In genomic region chr10:121598261-121599249, GRCh38 we compare ENCODE assay signal across 1 cellular context.
TF ChIP-seq lines count a peak whose summit lies in the region.

TSS of gene FGFR2 (minus strand) at chr10:121598444. CDS start at chr10:121593817, 4,627 bp downstream.

TF ChIP-seq in HEK293, 187 proteins besides CTCF, POLR2A, EP300 and RAD21 (continued from another document and continues in another):
- TF ChIP-seq ZNF488 (tag by site-specific recombination; IDR thresholded peaks at IDR 0.05) (no peak), SP3 (tag by site-specific recombination; IDR thresholded peaks at IDR 0.05) (no peak), BCL6B (tag by site-specific recombination; IDR thresholded peaks at IDR 0.05) (no peak), ZFP41 (tag by site-specific recombination; IDR thresholded peaks at IDR 0.05; ENCODE audit: borderline replicate concordance) (no peak), ZNF341 (tag by site-specific recombination; IDR thresholded peaks at IDR 0.05; ENCODE audit: low read depth) (no peak; the same call in 1 of the 2 replicates), ZNF571 (tag by site-specific recombination; IDR thresholded peaks at IDR 0.05) (no peak), REST (tag by site-specific recombination; IDR thresholded peaks at IDR 0.05) (no peak), ZNF629 (tag by site-specific recombination; IDR thresholded peaks at IDR 0.05) (peak; percentile 48), ZNF335 (tag by site-specific recombination; conservative IDR thresholded peaks at IDR 0.05) (peak; percentile 26; the same call in 1 of the 2 replicates), ZNF10 (tag by site-specific recombination; IDR thresholded peaks at IDR 0.05) (peak; percentile 7; the same call in 1 of the 2 replicates), ZNF423 (tag by site-specific recombination; IDR thresholded peaks at IDR 0.05) (no peak), ZNF600 (tag by site-specific recombination; IDR thresholded peaks at IDR 0.05) (no peak), ZEB2 (tag by site-specific recombination; IDR thresholded peaks at IDR 0.05) (peak; percentile 57; the same call in 1 of the 2 replicates), ZNF549 (tag by site-specific recombination; IDR thresholded peaks at IDR 0.05) (no peak), ZNF157 (tag by site-specific recombination; IDR thresholded peaks at IDR 0.05) (no peak), ZNF302 (tag by site-specific recombination; IDR thresholded peaks at IDR 0.05; ENCODE audit: low read depth) (no peak), ZNF211 (tag by site-specific recombination; IDR thresholded peaks at IDR 0.05; ENCODE audit: low read depth) (no peak), ZNF394 (tag by site-specific recombination; IDR thresholded peaks at IDR 0.05; ENCODE audit: borderline replicate concordance) (no peak), SCRT1 (tag by site-specific recombination; IDR thresholded peaks at IDR 0.05; ENCODE audit: borderline replicate concordance) (no peak), ZBTB7A (tag by site-specific recombination; IDR thresholded peaks at IDR 0.05; ENCODE audit: low read depth) (no peak), KLF9 (tag by site-specific recombination; IDR thresholded peaks at IDR 0.05; ENCODE audit: low read depth) (no peak), ZBTB48 (tag by site-specific recombination; IDR thresholded peaks at IDR 0.05) (peak; percentile 36; the same call in 1 of the 2 replicates), ZNF660 (tag by site-specific recombination; IDR thresholded peaks at IDR 0.05) (peak; percentile 79), ZNF214 (tag by site-specific recombination; IDR thresholded peaks at IDR 0.05; ENCODE audit: borderline replicate concordance) (no peak), ZNF175 (tag by site-specific recombination; IDR thresholded peaks at IDR 0.05) (no peak), ZNF792 (tag by site-specific recombination; IDR thresholded peaks at IDR 0.05) (no peak), ZNF596 (tag by site-specific recombination; IDR thresholded peaks at IDR 0.05) (peak; percentile 22; the same call in 1 of the 2 replicates), ZNF677 (tag by site-specific recombination; IDR thresholded peaks at IDR 0.05) (no peak), ZNF140 (tag by site-specific recombination; IDR thresholded peaks at IDR 0.05) (no peak), ZNF830 (tag by site-specific recombination; IDR thresholded peaks at IDR 0.05; ENCODE audit: low read depth) (no peak), ZNF23 (tag by site-specific recombination; IDR thresholded peaks at IDR 0.05; ENCODE audit: borderline replicate concordance) (no peak), HOXD13 (CRISPR knock-in tag; IDR thresholded peaks at IDR 0.05; ENCODE audit: borderline replicate concordance) (no peak), TRIM28 (IDR thresholded peaks at IDR 0.05; ENCODE audit: borderline replicate concordance, low read length) (no peak), OVOL3 (tag by site-specific recombination; IDR thresholded peaks at IDR 0.05) (no peak), ZNF560 (tag by site-specific recombination; IDR thresholded peaks at IDR 0.05; ENCODE audit: borderline replicate concordance) (no peak), RBAK (tag by site-specific recombination; IDR thresholded peaks at IDR 0.05) (no peak), ZNF692 (tag by site-specific recombination; IDR thresholded peaks at IDR 0.05) (0 out of 2 replicates have a peak, but pooled peaks have one; percentile 25), ZNF366 (tag by site-specific recombination; conservative IDR thresholded peaks at IDR 0.05) (no peak), SP7 (tag by site-specific recombination; IDR thresholded peaks at IDR 0.05) (no peak; the same call in 1 of the 2 replicates), ZNF239 (tag by site-specific recombination; IDR thresholded peaks at IDR 0.05) (no peak)
- TF ChIP-seq, protein P1, sequence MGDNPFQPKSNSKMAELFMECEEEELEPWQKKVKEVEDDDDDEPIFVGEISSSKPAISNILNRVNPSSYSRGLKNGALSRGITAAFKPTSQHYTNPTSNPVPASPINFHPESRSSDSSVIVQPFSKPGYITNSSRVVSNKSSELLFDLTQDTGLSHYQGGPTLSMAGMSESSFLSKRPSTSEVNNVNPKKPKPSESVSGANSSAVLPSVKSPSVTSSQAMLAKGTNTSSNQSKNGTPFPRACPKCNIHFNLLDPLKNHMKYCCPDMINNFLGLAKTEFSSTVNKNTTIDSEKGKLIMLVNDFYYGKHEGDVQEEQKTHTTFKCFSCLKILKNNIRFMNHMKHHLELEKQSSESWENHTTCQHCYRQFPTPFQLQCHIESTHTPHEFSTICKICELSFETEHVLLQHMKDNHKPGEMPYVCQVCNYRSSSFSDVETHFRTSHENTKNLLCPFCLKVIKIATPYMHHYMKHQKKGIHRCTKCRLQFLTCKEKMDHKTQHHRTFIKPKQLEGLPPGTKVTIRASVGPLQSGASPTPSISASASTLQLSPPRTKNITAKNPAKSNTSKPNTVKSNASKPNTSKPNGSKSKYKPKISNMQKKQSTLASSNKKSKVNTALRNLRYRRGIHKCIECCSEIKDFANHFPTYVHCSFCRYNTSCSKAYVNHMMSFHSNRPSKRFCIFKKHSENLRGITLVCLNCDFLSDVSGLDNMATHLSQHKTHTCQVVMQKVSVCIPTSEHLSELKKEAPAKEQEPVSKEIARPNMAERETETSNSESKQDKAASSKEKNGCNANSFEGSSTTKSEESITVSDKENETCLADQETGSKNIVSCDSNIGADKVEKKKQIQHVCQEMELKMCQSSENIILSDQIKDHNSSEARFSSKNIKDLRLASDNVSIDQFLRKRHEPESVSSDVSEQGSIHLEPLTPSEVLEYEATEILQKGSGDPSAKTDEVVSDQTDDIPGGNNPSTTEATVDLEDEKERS (tag by site-specific recombination; IDR thresholded peaks at IDR 0.05): no peak
- TF ChIP-seq, protein P2, sequence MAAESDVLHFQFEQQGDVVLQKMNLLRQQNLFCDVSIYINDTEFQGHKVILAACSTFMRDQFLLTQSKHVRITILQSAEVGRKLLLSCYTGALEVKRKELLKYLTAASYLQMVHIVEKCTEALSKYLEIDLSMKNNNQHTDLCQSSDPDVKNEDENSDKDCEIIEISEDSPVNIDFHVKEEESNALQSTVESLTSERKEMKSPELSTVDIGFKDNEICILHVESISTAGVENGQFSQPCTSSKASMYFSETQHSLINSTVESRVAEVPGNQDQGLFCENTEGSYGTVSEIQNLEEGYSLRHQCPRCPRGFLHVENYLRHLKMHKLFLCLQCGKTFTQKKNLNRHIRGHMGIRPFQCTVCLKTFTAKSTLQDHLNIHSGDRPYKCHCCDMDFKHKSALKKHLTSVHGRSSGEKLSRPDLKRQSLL (tag by site-specific recombination; IDR thresholded peaks at IDR 0.05): no peak; the same call in 1 of the 2 replicates
- TF ChIP-seq, protein P3, sequence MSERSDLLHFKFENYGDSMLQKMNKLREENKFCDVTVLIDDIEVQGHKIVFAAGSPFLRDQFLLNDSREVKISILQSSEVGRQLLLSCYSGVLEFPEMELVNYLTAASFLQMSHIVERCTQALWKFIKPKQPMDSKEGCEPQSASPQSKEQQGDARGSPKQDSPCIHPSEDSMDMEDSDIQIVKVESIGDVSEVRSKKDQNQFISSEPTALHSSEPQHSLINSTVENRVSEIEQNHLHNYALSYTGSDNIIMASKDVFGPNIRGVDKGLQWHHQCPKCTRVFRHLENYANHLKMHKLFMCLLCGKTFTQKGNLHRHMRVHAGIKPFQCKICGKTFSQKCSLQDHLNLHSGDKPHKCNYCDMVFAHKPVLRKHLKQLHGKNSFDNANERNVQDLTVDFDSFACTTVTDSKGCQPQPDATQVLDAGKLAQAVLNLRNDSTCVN (tag by site-specific recombination; optimal IDR thresholded peaks at IDR 0.05): no peak
- TF ChIP-seq, protein P4, sequence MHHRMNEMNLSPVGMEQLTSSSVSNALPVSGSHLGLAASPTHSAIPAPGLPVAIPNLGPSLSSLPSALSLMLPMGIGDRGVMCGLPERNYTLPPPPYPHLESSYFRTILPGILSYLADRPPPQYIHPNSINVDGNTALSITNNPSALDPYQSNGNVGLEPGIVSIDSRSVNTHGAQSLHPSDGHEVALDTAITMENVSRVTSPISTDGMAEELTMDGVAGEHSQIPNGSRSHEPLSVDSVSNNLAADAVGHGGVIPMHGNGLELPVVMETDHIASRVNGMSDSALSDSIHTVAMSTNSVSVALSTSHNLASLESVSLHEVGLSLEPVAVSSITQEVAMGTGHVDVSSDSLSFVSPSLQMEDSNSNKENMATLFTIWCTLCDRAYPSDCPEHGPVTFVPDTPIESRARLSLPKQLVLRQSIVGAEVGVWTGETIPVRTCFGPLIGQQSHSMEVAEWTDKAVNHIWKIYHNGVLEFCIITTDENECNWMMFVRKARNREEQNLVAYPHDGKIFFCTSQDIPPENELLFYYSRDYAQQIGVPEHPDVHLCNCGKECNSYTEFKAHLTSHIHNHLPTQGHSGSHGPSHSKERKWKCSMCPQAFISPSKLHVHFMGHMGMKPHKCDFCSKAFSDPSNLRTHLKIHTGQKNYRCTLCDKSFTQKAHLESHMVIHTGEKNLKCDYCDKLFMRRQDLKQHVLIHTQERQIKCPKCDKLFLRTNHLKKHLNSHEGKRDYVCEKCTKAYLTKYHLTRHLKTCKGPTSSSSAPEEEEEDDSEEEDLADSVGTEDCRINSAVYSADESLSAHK (tag by site-specific recombination; IDR thresholded peaks at IDR 0.05): no peak
- TF ChIP-seq, protein P5, sequence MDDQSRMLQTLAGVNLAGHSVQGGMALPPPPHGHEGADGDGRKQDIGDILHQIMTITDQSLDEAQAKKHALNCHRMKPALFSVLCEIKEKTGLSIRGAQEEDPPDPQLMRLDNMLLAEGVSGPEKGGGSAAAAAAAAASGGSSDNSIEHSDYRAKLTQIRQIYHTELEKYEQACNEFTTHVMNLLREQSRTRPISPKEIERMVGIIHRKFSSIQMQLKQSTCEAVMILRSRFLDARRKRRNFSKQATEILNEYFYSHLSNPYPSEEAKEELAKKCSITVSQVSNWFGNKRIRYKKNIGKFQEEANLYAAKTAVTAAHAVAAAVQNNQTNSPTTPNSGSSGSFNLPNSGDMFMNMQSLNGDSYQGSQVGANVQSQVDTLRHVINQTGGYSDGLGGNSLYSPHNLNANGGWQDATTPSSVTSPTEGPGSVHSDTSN (CRISPR knock-in tag; IDR thresholded peaks at IDR 0.05): peak; percentile 91
